In the genomic region with DNA sequence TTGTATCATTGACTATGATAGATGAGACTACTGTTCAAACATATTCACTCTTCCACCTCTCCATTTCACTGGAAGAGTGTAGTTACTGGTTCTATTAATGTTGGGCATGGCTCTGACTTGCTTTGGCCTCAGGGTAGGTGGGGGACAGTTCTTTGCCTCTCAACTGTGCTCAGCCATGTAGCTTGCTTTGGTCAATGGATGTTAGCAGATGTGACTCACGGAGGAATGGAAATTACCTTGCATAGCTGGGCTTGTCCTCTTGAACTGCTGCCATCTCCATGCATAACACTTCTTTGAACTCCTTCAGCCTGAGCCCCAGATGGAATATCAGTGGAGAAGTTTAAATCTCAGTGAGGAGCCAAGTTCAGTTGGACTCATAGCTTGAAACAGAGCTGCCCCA, we compare ENCODE assay signal across 16 cellular contexts. TPM values are rescaled to one million over a fixed set of nuclear protein-coding genes. Genes with fewer than 3 reads are reported as not detected.
A peak's percentile ranks its signal among the peaks of the same experiment; 100 is the strongest.
DNase-seq lines count a peak whose midpoint lies in the region; ATAC-seq, FAIRE-seq and TF ChIP-seq lines count a peak whose summit lies in the region.
"Not testable (repeated sequence)": the region's sequence is repeated elsewhere in the genome, so short reads cannot be mapped to it uniquely, and the experiment has no call there.
"Had no signal": no experiment of that assay in that cellular context is flagged by ENCODE, and none has a peak within 500 bp of the region (broad histone marks: within the 10 kb centered on the region; RNA-seq: fewer than 3 reads in every experiment).

No MANE protein-coding gene starts in this region.

- WGBS in A549 (ENCODE audit: missing lambda C conversion rate) = no CpG with 5 or more reads among the region's 1 CpG
- no CpG with 5 or more reads among the region's 1 CpG for WGBS in IMR-90 (ENCODE audit: extremely low coverage in 2 of 2, insufficient read length in 1 of 2), 2 experiments

- TF ChIP-seq CTCF in A549 (IDR thresholded peaks at IDR 0.05); IMR-90 (conservative IDR thresholded peaks at IDR 0.05; ENCODE audit: low read depth, low read length); Panc1 (IDR thresholded peaks at IDR 0.05); left lung (IDR thresholded peaks at IDR 0.05); upper lobe of right lung (IDR thresholded peaks at IDR 0.05): not testable (repeated sequence)

- H3K14ac ChIP-seq in IMR-90 (replicated peaks; ENCODE audit: low read depth, low read length) = not testable (repeated sequence)

- not testable (repeated sequence) for H3K18ac ChIP-seq in IMR-90 (ENCODE audit: low read depth, low read length)

- not testable (repeated sequence) for H3K79me1 ChIP-seq in IMR-90 (ENCODE audit: low read depth in 1 of 2, low read length in 2 of 2)

- H3K9me3 ChIP-seq in A549; IMR-90 (ENCODE audit: control insufficient read depth, insufficient read depth, low read length); Panc1 (ENCODE audit: control insufficient read depth, insufficient read depth, low read depth, low read length); left lung; upper lobe of right lung: not testable (repeated sequence)

- H3K9me1 ChIP-seq in IMR-90 (ENCODE audit: insufficient read depth, low read length) = not testable (repeated sequence)

- H4K91ac ChIP-seq in IMR-90 (ENCODE audit: insufficient read depth, low read depth, low read length) = not testable (repeated sequence)

- POLR2A ChIA-PET in A549 (lab: Yijun Ruan, JAX); IMR-90 (lab: Charles Lee; ENCODE audit: unreplicated experiment); Panc1 (lab: Charles Lee): not testable (repeated sequence)

- not testable (repeated sequence) for H3K9ac ChIP-seq in IMR-90 (ENCODE audit: low read depth, low read length)

- H2AK5ac ChIP-seq in IMR-90 (ENCODE audit: low read depth, low read length) = not testable (repeated sequence)

- intact Hi-C loops in IMR-90 (cut with micrococcal nuclease); Panc1 (cut with micrococcal nuclease; ENCODE audit: unreplicated experiment); left colon (cut with DNase I, micrococcal nuclease); left lung (cut with DNase I); upper lobe of right lung (cut with DNase I): not testable (repeated sequence)

- H3K36me3 ChIP-seq in IMR-90 (ENCODE audit: control insufficient read depth, insufficient read depth, low read length); Panc1 (ENCODE audit: control insufficient read depth, insufficient read depth, low read length); left lung; upper lobe of right lung: not testable (repeated sequence)

- not testable (repeated sequence) for H2BK20ac ChIP-seq in IMR-90 (ENCODE audit: low read depth, low read length)

- not testable (repeated sequence) for H2BK5ac ChIP-seq in IMR-90 (ENCODE audit: low read depth, low read length, poor library complexity, severe bottlenecking)

- not testable (repeated sequence) for H3K4me2 ChIP-seq in A549; IMR-90 (ENCODE audit: low read depth, low read length)

- not testable (repeated sequence) for H3K4me3 ChIP-seq in A549; IMR-90 (ENCODE audit: insufficient read depth, low read depth, low read length); Panc1 (ENCODE audit: low read depth in 2 of 2, low read length in 2 of 2); left lung; upper lobe of right lung

- TF ChIP-seq EP300 in A549 (IDR thresholded peaks at IDR 0.05) = not testable (repeated sequence)

- not testable (repeated sequence) for H2BK120ac ChIP-seq in IMR-90 (ENCODE audit: low read depth, low read length)

- not testable (repeated sequence) for H2AK9ac ChIP-seq in IMR-90 (replicated peaks; ENCODE audit: low read depth, low read length, poor library complexity)

- FAIRE-seq in A549 (lab: Jason Lieb, UNC) = not testable (repeated sequence)

- not testable (repeated sequence) for TF ChIP-seq RAD21 in A549 (conservative IDR thresholded peaks at IDR 0.05 in 1 of 2, IDR thresholded peaks at IDR 0.05 in 1 of 2); IMR-90 (IDR thresholded peaks at IDR 0.05; ENCODE audit: low read length)

- ATAC-seq in A549 = peak; percentile 83 to 89
- ATAC-seq in IMR-90 (ENCODE audit: low read depth) = peak; percentile 21; the same call in 1 of the 2 replicates
- peak; percentile 89 for ATAC-seq in Panc1
- ATAC-seq in esophagus mucosa = peak; percentile 90
- peak; percentile 35 for ATAC-seq in left colon
- peak; percentile 30 for ATAC-seq in left lung
- peak; percentile 8 for ATAC-seq in upper lobe of right lung

- in situ Hi-C loops in IMR-90 (cut with MboI; ENCODE audit: low sequenced_read_pairs); Panc1 (cut with HindIII; ENCODE audit: low pct_unique_long_range_greater_than_20kb, low sequenced_read_pairs): not testable (repeated sequence)

- H3K27ac ChIP-seq in A549 = peak overlapping the region; percentile 57 to 67; a peak in 2 of 6 replicates
- H3K27ac ChIP-seq in IMR-90 (ENCODE audit: insufficient read depth, low read length); Panc1 (ENCODE audit: low read length); left lung; upper lobe of right lung: not testable (repeated sequence)

- H3K23ac ChIP-seq in IMR-90 (ENCODE audit: low read depth, low read length) = not testable (repeated sequence)

- not testable (repeated sequence) for H2AFZ ChIP-seq in IMR-90 (replicated peaks; ENCODE audit: low read length, poor library complexity)

- not testable (repeated sequence) for H3K4ac ChIP-seq in IMR-90 (ENCODE audit: low read depth, low read length)

- not testable (repeated sequence) for H3K56ac ChIP-seq in IMR-90 (ENCODE audit: extremely low read depth, insufficient read depth, low read length)

- not testable (repeated sequence) for DNase-seq in A549 (ENCODE audit: low read depth in 1 of 2, low spot score in 1 of 2); IMR-90; Panc1 (ENCODE audit: low read depth, low spot score); left colon; left lung; upper lobe of right lung

- H2BK15ac ChIP-seq in IMR-90 (ENCODE audit: low read depth, low read length) = not testable (repeated sequence)

- not testable (repeated sequence) for TF ChIP-seq POLR2A in A549 (IDR thresholded peaks at IDR 0.05; ENCODE audit: low read length); IMR-90 (IDR thresholded peaks at IDR 0.05; ENCODE audit: low read depth, low read length)

- H3K27me3 ChIP-seq in IMR-90 (ENCODE audit: control insufficient read depth, insufficient read depth, low read length); Panc1 (ENCODE audit: control insufficient read depth, insufficient read depth, low read length); left lung; upper lobe of right lung: not testable (repeated sequence)

- H3K4me1 ChIP-seq in A549; IMR-90 (ENCODE audit: control insufficient read depth, insufficient read depth, low read length); Panc1 (ENCODE audit: control insufficient read depth, insufficient read depth, low read length); left lung; upper lobe of right lung: not testable (repeated sequence)

- BruUV-seq in IMR-90 (replicated peaks; lab: Mats Ljungman, UMichigan); Panc1 (replicated peaks; lab: Mats Ljungman, UMichigan): not testable (repeated sequence)

- dilution Hi-C loops in IMR-90 (cut with HindIII; ENCODE audit: low sequenced_read_pairs, unreplicated experiment) = not testable (repeated sequence)

- CTCF ChIA-PET in A549 (lab: Yijun Ruan, JAX); IMR-90 (lab: Yijun Ruan, JAX); Panc1 (lab: Charles Lee): not testable (repeated sequence)

- H4K8ac ChIP-seq in IMR-90 (ENCODE audit: low read depth in 2 of 2, low read length in 2 of 2) = not testable (repeated sequence)

- H4K5ac ChIP-seq in IMR-90 (ENCODE audit: low read depth, low read length) = not testable (repeated sequence)

- not testable (repeated sequence) for H4K20me1 ChIP-seq in IMR-90 (ENCODE audit: insufficient read depth, low read length)

RNA-seq across cellular contexts. Expression of gene NPY4R2, which starts 9.1 kb away (rescaled TPM):
- polyA plus RNA-seq in A549 (2011; rRNA removed) (30.0 and 36.4 TPM in 2 replicates), A549 (2017; fragmentation: RNase III; extraction: RNeasy Plus Mini Kit Qiagen cat#74134 plus additional on column Dnase treatment) (31.1 to 37.8 TPM (median 33.1 TPM) in 3 replicates), IMR-90 (2012; rRNA removed) (0.26 and 0.38 TPM in 2 replicates)
- 79.5 and 109 TPM in 2 replicates for polyA plus RNA-seq in A549 (2012; cell fraction: cytosol; rRNA removed)
- 166 and 256 TPM in 2 replicates for polyA plus RNA-seq in A549 (2012; cell fraction: nucleus; rRNA removed)
- polyA minus RNA-seq in A549 (2011; rRNA and poly(A)+ RNA removed) = 101 and 106 TPM in 2 replicates
- total RNA-seq in IMR-90 (2012; rRNA removed) (0.28 and 0.36 TPM in 2 replicates), Panc1 (2021; ENCODE audit: unreplicated experiment) (0.64 TPM), esophagus mucosa (not detected), left colon (10 to 100 TPM in 1 of 2 donors, 1 to 10 TPM in 1; 8.3 to 10.6 TPM), left lung (10 to 100 TPM in 1 of 2 donors, 1 to 10 TPM in 1; 2.3 to 10.1 TPM), upper lobe of right lung (1.4 TPM)
- polyA plus RNA-seq in IMR-90 (2012; cell fraction: cytosol; rRNA removed) = 0.13 TPM in 1 of 2 replicates, not detected in the other
- polyA plus RNA-seq in IMR-90 (2012; cell fraction: nucleus; rRNA removed; ENCODE audit: low replicate concordance) = 0.26 TPM in 1 of 2 replicates, not detected in the other
- polyA plus RNA-seq in Panc1 (2012; ENCODE audit: insufficient read length) = 0.27 TPM
- total RNA-seq: A172; A673; CD4-positive, alpha-beta memory T cell; CD4-positive, CD25-positive, alpha-beta regulatory T cell; CD8-positive, alpha-beta memory T cell; Daoy; G401; GM12878 had no signal
- polyA plus RNA-seq: CD14-positive monocyte; CD4-positive, alpha-beta memory T cell; CD4-positive, CD25-positive, alpha-beta regulatory T cell; CD8-positive, alpha-beta memory T cell; GM12878 had no signal

Comparison
In these comparisons a context has a peak if more than half of its experiments do, and no peak if none do; other contexts are left out.
1. ATAC-seq: peak in every context shown above with its lines; median percentile 90 in esophagus mucosa; 89 in Panc1; 86 in A549; 35 in left colon; 30 in left lung; 21 in IMR-90; 8 in upper lobe of right lung.